Comparison of ENCODE assay signal across 1 cellular context in genomic region chr3:195162033-195162669, GRCh38.
TF ChIP-seq lines count a peak whose summit lies in the region.

No MANE protein-coding gene starts in this region.

TF ChIP-seq in HepG2, 621 proteins besides CTCF, POLR2A, EP300 and RAD21 (continued from another document and continues in another):
- no peak for TF ChIP-seq DR1 (CRISPR knock-in tag; IDR thresholded peaks at IDR 0.05)
- TF ChIP-seq RFX1 (IDR thresholded peaks at IDR 0.05) = no peak
- TF ChIP-seq MEF2D (CRISPR knock-in tag; IDR thresholded peaks at IDR 0.05) = peak; percentile 84
- TF ChIP-seq ARNTL (CRISPR knock-in tag; IDR thresholded peaks at IDR 0.05) = peak; percentile 72; the same call in 1 of the 2 replicates
- peak; percentile 89; the same call in 1 of the 2 replicates for TF ChIP-seq HOXA3 (CRISPR knock-in tag; IDR thresholded peaks at IDR 0.05)
- peak; percentile 97 for TF ChIP-seq HDAC2 (CRISPR knock-in tag; IDR thresholded peaks at IDR 0.05)
- peak; percentile 41; the same call in 1 of the 2 replicates for TF ChIP-seq FOXK1 (CRISPR knock-in tag; IDR thresholded peaks at IDR 0.05; ENCODE audit: borderline replicate concordance, low read depth)
- peak; percentile 22; the same call in 1 of the 2 replicates for TF ChIP-seq SNAPC2 (CRISPR knock-in tag; IDR thresholded peaks at IDR 0.05)
- TF ChIP-seq SMARCE1 (IDR thresholded peaks at IDR 0.05; ENCODE audit: borderline replicate concordance) = no peak
- TF ChIP-seq THAP11 (CRISPR knock-in tag; IDR thresholded peaks at IDR 0.05) = peak; percentile 74
- TF ChIP-seq MAX (IDR thresholded peaks at IDR 0.05) = peak; percentile 85
- peak; percentile 72; the same call in 1 of the 2 replicates for TF ChIP-seq ZFP37 (CRISPR knock-in tag; IDR thresholded peaks at IDR 0.05; ENCODE audit: borderline replicate concordance)
- TF ChIP-seq SKIL (CRISPR knock-in tag; IDR thresholded peaks at IDR 0.05; ENCODE audit: borderline replicate concordance) = peak; percentile 91
- no peak for TF ChIP-seq BCLAF1 (IDR thresholded peaks at IDR 0.05)
- TF ChIP-seq TMF1 (CRISPR knock-in tag; IDR thresholded peaks at IDR 0.05; ENCODE audit: low read depth) = 0 out of 2 replicates have a peak, but pooled peaks have one; percentile 38
- no peak for TF ChIP-seq KLF15 (CRISPR knock-in tag; IDR thresholded peaks at IDR 0.05; ENCODE audit: borderline replicate concordance)
- TF ChIP-seq KMT2A (CRISPR knock-in tag; IDR thresholded peaks at IDR 0.05) = peak; percentile 51
- TF ChIP-seq FOXP1 (IDR thresholded peaks at IDR 0.05) = no peak
- TF ChIP-seq FOXP1 (CRISPR knock-in tag; IDR thresholded peaks at IDR 0.05) = peak; percentile 73; the same call in 1 of the 2 replicates
- peak; percentile 46; the same call in 1 of the 2 replicates for TF ChIP-seq POLR2AphosphoS5 (IDR thresholded peaks at IDR 0.05; ENCODE audit: low read depth, low read length)
- no peak for TF ChIP-seq ZNF34 (CRISPR knock-in tag; IDR thresholded peaks at IDR 0.05; ENCODE audit: borderline replicate concordance)
- peak; percentile 83; the same call in 1 of the 2 replicates for TF ChIP-seq ZNF430 (CRISPR knock-in tag; IDR thresholded peaks at IDR 0.05)
- 0 out of 2 replicates have a peak, but pooled peaks have one; percentile 33 for TF ChIP-seq GZF1 (CRISPR knock-in tag; IDR thresholded peaks at IDR 0.05)
- peak; percentile 56; the same call in 1 of the 2 replicates for TF ChIP-seq CEBPB (IDR thresholded peaks at IDR 0.05; ENCODE audit: borderline replicate concordance, low read depth, low read length)
- TF ChIP-seq NFAT5 (CRISPR knock-in tag; IDR thresholded peaks at IDR 0.05) = no peak
- TF ChIP-seq ZNF792 (CRISPR knock-in tag; IDR thresholded peaks at IDR 0.05) = peak; percentile 87
- TF ChIP-seq ZNF350 (CRISPR knock-in tag; IDR thresholded peaks at IDR 0.05; ENCODE audit: borderline replicate concordance, low read depth) = peak; percentile 85
- peak; percentile 57; the same call in 1 of the 2 replicates for TF ChIP-seq KDM2A (CRISPR knock-in tag; IDR thresholded peaks at IDR 0.05; ENCODE audit: borderline replicate concordance, low read depth)
- peak; percentile 52; the same call in 1 of the 2 replicates for TF ChIP-seq YEATS2 (CRISPR knock-in tag; IDR thresholded peaks at IDR 0.05; ENCODE audit: borderline replicate concordance)
- TF ChIP-seq ZNF619 (CRISPR knock-in tag; IDR thresholded peaks at IDR 0.05) = peak; percentile 82; the same call in 1 of the 2 replicates
- TF ChIP-seq SP2 (CRISPR knock-in tag; IDR thresholded peaks at IDR 0.05) = no peak
- peak; percentile 46; the same call in 1 of the 2 replicates for TF ChIP-seq TFDP1 (CRISPR knock-in tag; IDR thresholded peaks at IDR 0.05; ENCODE audit: borderline replicate concordance)
- TF ChIP-seq ZNF598 (CRISPR knock-in tag; IDR thresholded peaks at IDR 0.05; ENCODE audit: borderline replicate concordance) = no peak
- TF ChIP-seq GMEB2 (CRISPR knock-in tag; IDR thresholded peaks at IDR 0.05; ENCODE audit: low read depth) = no peak
- no peak for TF ChIP-seq ZNF510 (CRISPR knock-in tag; IDR thresholded peaks at IDR 0.05; ENCODE audit: low read depth)
- TF ChIP-seq ZFAT (CRISPR knock-in tag; conservative IDR thresholded peaks at IDR 0.05) = no peak
- peak; percentile 50; the same call in 1 of the 2 replicates for TF ChIP-seq RFXANK (CRISPR knock-in tag; IDR thresholded peaks at IDR 0.05)
- TF ChIP-seq ZBTB33 (CRISPR knock-in tag; IDR thresholded peaks at IDR 0.05) = peak; percentile 15; the same call in 1 of the 2 replicates
- TF ChIP-seq GTF3A (CRISPR knock-in tag; conservative IDR thresholded peaks at IDR 0.05) = no peak
- TF ChIP-seq ZBTB25 (CRISPR knock-in tag; IDR thresholded peaks at IDR 0.05) = peak; percentile 79; the same call in 1 of the 2 replicates
- 0 out of 2 replicates have a peak, but pooled peaks have one; percentile 34 for TF ChIP-seq CSRNP1 (CRISPR knock-in tag; IDR thresholded peaks at IDR 0.05)
